Comparison of ENCODE assay signal across 8 cellular contexts in the genomic region with DNA sequence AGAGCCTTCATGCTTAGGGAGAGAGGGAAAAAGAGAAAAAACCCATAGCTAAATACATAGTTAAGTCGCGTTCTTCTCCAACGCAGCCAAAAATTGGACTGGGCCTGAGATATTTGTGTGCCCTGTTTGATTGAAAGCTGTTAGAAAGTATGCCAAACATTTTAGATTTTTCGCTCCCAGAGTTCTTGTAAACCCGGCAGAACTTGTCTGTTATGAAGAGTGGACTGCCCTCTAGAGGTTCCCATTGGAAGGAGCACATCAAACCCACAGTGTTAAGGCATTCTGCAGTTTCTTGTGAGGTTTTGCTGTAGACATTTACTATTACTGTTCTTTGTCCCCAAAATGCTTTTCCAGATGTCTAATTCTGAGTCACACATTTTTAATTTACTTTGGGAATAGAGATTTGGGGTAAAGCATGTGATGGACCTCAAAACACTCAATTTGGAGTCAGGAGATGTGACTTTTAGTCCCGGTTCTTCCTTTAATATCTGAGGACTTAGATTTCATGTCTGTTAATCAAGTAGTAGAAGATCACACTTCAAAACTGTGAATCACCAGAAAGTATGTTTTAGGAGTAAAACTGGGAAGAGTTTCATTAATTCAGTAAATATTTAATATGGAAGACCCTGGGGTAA.
A peak's percentile ranks its signal among the peaks of the same experiment; 100 is the strongest.
DNase-seq lines count a peak whose midpoint lies in the region; ATAC-seq and TF ChIP-seq lines count a peak whose summit lies in the region.

No MANE protein-coding gene starts in this region.

- no peak overlapping the region for H3K4me3 Mint-ChIP-seq in activated CD4-positive, alpha-beta T cell treated with anti-CD3 and anti-CD28 coated beads, Interleukin-2, amount 10 ng/mL, durations not matched to agents 7 days and 5 days

- no peak overlapping the region for H3K4me3 ChIP-seq in AG09309 (ENCODE audit: control insufficient read depth, low read depth, low read length)

- TF ChIP-seq CTCF in AG09309 (IDR thresholded peaks at IDR 0.05; ENCODE audit: control insufficient read depth, insufficient read depth, low read depth, low read length, missing control alignments), result peak; percentile 84

- no peaks in the 10 kb centered on the region for H3K36me3 Mint-ChIP-seq in activated CD4-positive, alpha-beta T cell treated with anti-CD3 and anti-CD28 coated beads, Interleukin-2, amount 10 ng/mL, durations not matched to agents 7 days and 5 days (ENCODE audit: low read depth)

- CTCF ChIA-PET in activated CD4-positive, alpha-beta T cell treated with anti-CD3 and anti-CD28 coated beads, Interleukin-2, amount 10 ng/mL, durations not matched to agents 7 days and 5 days (lab: Charles Lee), result interaction anchor here (0.7 to 2.1 kb wide), 15 partner anchors 9 to 555 kb away, joined by 3 to 10 read pairs (median 4); no protein-coding TSS in a partner anchor

- no peaks in the 10 kb centered on the region for H3K9me3 Mint-ChIP-seq in activated CD4-positive, alpha-beta T cell treated with anti-CD3 and anti-CD28 coated beads, Interleukin-2, amount 10 ng/mL, durations not matched to agents 7 days and 5 days

- H3K27me3 Mint-ChIP-seq in activated CD4-positive, alpha-beta T cell treated with anti-CD3 and anti-CD28 coated beads, Interleukin-2, amount 10 ng/mL, durations not matched to agents 7 days and 5 days, result peaks cover 12% of the 10 kb centered on the region

- peaks cover 8% of the 10 kb centered on the region for H3K4me1 Mint-ChIP-seq in activated CD4-positive, alpha-beta T cell treated with anti-CD3 and anti-CD28 coated beads, Interleukin-2, amount 10 ng/mL, durations not matched to agents 7 days and 5 days

- DNase-seq in AG09309 (ENCODE audit: low read depth) (peak; percentile 77), NCI-H446 treated with DMSO at 0.1 percent for 48 hours (lab: John Stamatoyannopoulos, UW) (peak; percentile 76), epidermal melanocyte (ENCODE audit: insufficient read length, low spot score) (peak; percentile 67), mucosa of gallbladder (ENCODE audit: low spot score) (peak; percentile 84)
- peak; percentile 73 for DNase-seq in activated CD4-positive, alpha-beta T cell treated with anti-CD3 and anti-CD28 coated beads, Interleukin-2, amount 10 ng/mL, durations not matched to agents 7 days and 5 days
- peak; percentile 24 to 55 for DNase-seq in stimulated activated CD8-positive, alpha-beta memory T cell treated with anti-CD3 and anti-CD28 coated beads, Interleukin-7, amount 100 ng/mL, for 4 hours (ENCODE audit: low read depth in 2 of 2)

- ATAC-seq in GM18511 (IDR thresholded peaks at IDR 0.05; ENCODE audit: unreplicated experiment) (peak; percentile 77), HG03097 (IDR thresholded peaks at IDR 0.05; ENCODE audit: low FRiP score, unreplicated experiment) (peak; percentile 63)

- no peak overlapping the region for H3K27ac Mint-ChIP-seq in activated CD4-positive, alpha-beta T cell treated with anti-CD3 and anti-CD28 coated beads, Interleukin-2, amount 10 ng/mL, durations not matched to agents 7 days and 5 days

- POLR2A ChIA-PET in activated CD4-positive, alpha-beta T cell treated with anti-CD3 and anti-CD28 coated beads, Interleukin-2, amount 10 ng/mL, durations not matched to agents 7 days and 5 days (lab: Charles Lee), result no interaction called here
